ENCODE assay signal across 21 cellular contexts in the genomic region with DNA sequence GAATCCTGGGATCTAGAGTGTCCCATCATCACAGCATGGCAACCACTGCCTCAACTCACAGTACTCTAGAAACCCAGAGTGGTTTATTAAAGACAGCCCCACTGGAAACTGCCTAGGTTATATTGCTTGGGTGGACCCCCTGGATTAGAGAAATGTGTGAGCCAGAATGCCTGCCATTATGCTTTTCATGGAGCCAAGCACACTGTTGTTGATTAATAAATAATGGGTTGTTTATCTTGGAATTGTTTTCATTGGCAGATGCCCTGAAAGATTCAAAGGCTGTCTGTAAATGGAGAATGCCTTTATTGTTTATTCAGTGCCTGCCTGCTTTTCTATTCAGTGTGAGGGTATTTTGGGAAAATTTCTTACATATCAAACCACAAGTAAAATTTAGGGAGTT. TPM values are rescaled to one million over a fixed set of nuclear protein-coding genes. Genes with fewer than 3 reads are reported as not detected.
DNase-seq lines count a peak whose midpoint lies in the region; ATAC-seq, FAIRE-seq and TF ChIP-seq lines count a peak whose summit lies in the region.
"Had no signal": no experiment of that assay in that cellular context is flagged by ENCODE, and none has a peak within 500 bp of the region (broad histone marks: within the 10 kb centered on the region; RNA-seq: fewer than 3 reads in every experiment).

No MANE protein-coding gene starts in this region.

- FAIRE-seq in A549 (lab: Jason Lieb, UNC) = no peak
- FAIRE-seq: TTC549 had no signal

- peaks cover 7% of the 10 kb centered on the region for H3K27me3 Mint-ChIP-seq in endothelial cell (ENCODE audit: unreplicated experiment)

- TF ChIP-seq RAD21 in A549 (conservative IDR thresholded peaks at IDR 0.05 in 1 of 2, IDR thresholded peaks at IDR 0.05 in 1 of 2) = no peak

- peak in 1 of 2 experiments; percentile 51; a peak in 3 of 6 replicates for ATAC-seq in A549
- ATAC-seq in GM21528 (IDR thresholded peaks at IDR 0.05; ENCODE audit: low FRiP score, unreplicated experiment) = no peak
- ATAC-seq in HG03175 (IDR thresholded peaks at IDR 0.05; ENCODE audit: unreplicated experiment) = no peak
- ATAC-seq in GM19023 (IDR thresholded peaks at IDR 0.05; ENCODE audit: unreplicated experiment) = no peak
- no peak for ATAC-seq in GM21367 (IDR thresholded peaks at IDR 0.05; ENCODE audit: unreplicated experiment)
- ATAC-seq: left lung had no signal

- POLR2A ChIA-PET in A549 (lab: Yijun Ruan, JAX) = no interaction called here

- H3K36me3 Mint-ChIP-seq in endothelial cell (ENCODE audit: low read depth, unreplicated experiment) = peaks cover 12% of the 10 kb centered on the region

- TF ChIP-seq CTCF in A549 (IDR thresholded peaks at IDR 0.05) = no peak
- no peak for TF ChIP-seq CTCF in endothelial cell (IDR thresholded peaks at IDR 0.05; ENCODE audit: unreplicated experiment)

- TF ChIP-seq EP300 in A549 (IDR thresholded peaks at IDR 0.05) = no peak

- CTCF ChIA-PET in A549 (lab: Yijun Ruan, JAX) = no interaction called here

- H3K27ac Mint-ChIP-seq in endothelial cell (ENCODE audit: unreplicated experiment) = peak overlapping the region; percentile 53

- no peak for TF ChIP-seq POLR2A in A549 (IDR thresholded peaks at IDR 0.05; ENCODE audit: low read length)

- no peaks in the 10 kb centered on the region for H3K9me3 Mint-ChIP-seq in endothelial cell (ENCODE audit: unreplicated experiment)

- no peak overlapping the region for H3K4me3 ChIP-seq in A549
- H3K4me3 ChIP-seq: adrenal gland, colonic mucosa, left lung, tibial artery had no signal

- no peaks in the 10 kb centered on the region; the same call in 2 of the 3 replicates for H3K9me3 ChIP-seq in A549
- H3K9me3 ChIP-seq: adrenal gland, colonic mucosa had no signal

- peak overlapping the region; percentile 13 for H3K4me3 Mint-ChIP-seq in endothelial cell (ENCODE audit: unreplicated experiment)

- peak overlapping the region in 1 of 2 experiments; percentile 24; a peak in 1 of 6 replicates for H3K27ac ChIP-seq in A549
- H3K27ac ChIP-seq: colonic mucosa, left lung had no signal

- peak overlapping the region; percentile 69 for H3K4me2 ChIP-seq in A549

- DNase-seq in A549 (ENCODE audit: low read depth in 1 of 2, low spot score in 1 of 2) (no peak), LHCN-M2 (ENCODE audit: low read depth) (peak; percentile 31), endothelial cell (ENCODE audit: low spot score) (no peak), middle frontal gyrus (ENCODE audit: extremely low spot score, low spot score) (peak; percentile 43)
- DNase-seq: activated CD4-positive, alpha-beta T cell treated with anti-CD3 and anti-CD28 coated beads, Interleukin-2, amount 50 U/mL, for 48 hours; adrenal gland; colonic mucosa; DMS153; KBM-7; left lung; NCI-H1436 treated with DMSO at 0.1 percent for 48 hours; NCI-H345; OCI-M1; retina; stimulated activated CD4-positive, alpha-beta T cell treated with anti-CD3 and anti-CD28 coated beads, Interleukin-2, amount 100 ng/mL, for 24 hours; tibial artery had no signal

- H3K4me1 ChIP-seq in A549 = peaks cover 39% of the 10 kb centered on the region
- H3K4me1 ChIP-seq: colonic mucosa, left lung had no signal

- H3K4me1 Mint-ChIP-seq in endothelial cell (ENCODE audit: unreplicated experiment) = peaks cover 56% of the 10 kb centered on the region

TF ChIP-seq in A549, 52 proteins besides CTCF, POLR2A, EP300 and RAD21:
- TF ChIP-seq FOXS1 (CRISPR knock-in tag; IDR thresholded peaks at IDR 0.05) (0 out of 2 replicates have a peak, but pooled peaks have one; percentile 29), RFX5 (IDR thresholded peaks at IDR 0.05) (no peak), GATA3 (IDR thresholded peaks at IDR 0.05; ENCODE audit: borderline replicate concordance) (peak; percentile 30; the same call in 1 of the 2 replicates), CBX8 (IDR thresholded peaks at IDR 0.05) (no peak), FOSB (CRISPR knock-in tag; IDR thresholded peaks at IDR 0.05) (no peak)
- TF ChIP-seq, protein P1, sequence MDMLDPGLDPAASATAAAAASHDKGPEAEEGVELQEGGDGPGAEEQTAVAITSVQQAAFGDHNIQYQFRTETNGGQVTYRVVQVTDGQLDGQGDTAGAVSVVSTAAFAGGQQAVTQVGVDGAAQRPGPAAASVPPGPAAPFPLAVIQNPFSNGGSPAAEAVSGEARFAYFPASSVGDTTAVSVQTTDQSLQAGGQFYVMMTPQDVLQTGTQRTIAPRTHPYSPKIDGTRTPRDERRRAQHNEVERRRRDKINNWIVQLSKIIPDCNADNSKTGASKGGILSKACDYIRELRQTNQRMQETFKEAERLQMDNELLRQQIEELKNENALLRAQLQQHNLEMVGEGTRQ (IDR thresholded peaks at IDR 0.05) = no peak
- TF ChIP-seq, protein P2, sequence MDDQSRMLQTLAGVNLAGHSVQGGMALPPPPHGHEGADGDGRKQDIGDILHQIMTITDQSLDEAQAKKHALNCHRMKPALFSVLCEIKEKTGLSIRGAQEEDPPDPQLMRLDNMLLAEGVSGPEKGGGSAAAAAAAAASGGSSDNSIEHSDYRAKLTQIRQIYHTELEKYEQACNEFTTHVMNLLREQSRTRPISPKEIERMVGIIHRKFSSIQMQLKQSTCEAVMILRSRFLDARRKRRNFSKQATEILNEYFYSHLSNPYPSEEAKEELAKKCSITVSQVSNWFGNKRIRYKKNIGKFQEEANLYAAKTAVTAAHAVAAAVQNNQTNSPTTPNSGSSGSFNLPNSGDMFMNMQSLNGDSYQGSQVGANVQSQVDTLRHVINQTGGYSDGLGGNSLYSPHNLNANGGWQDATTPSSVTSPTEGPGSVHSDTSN (IDR thresholded peaks at IDR 0.05) = no peak
TF ChIP-seq in A549: peak in this region for 2.

RNA-seq across cellular contexts. Expression of a gene that starts 52.1 kb away (rescaled TPM):
- polyA plus RNA-seq in A549 (2011; rRNA removed) (59.7 and 96.3 TPM in 2 replicates), A549 (2017; fragmentation: RNase III; extraction: RNeasy Plus Mini Kit Qiagen cat#74134 plus additional on column Dnase treatment) (37.9 to 46.3 TPM (median 44.8 TPM) in 3 replicates)
- 17.3 and 18.2 TPM in 2 replicates for polyA plus RNA-seq in A549 (2012; cell fraction: cytosol; rRNA removed)
- polyA plus RNA-seq in A549 (2012; cell fraction: nucleus; rRNA removed) = 9.6 and 10.5 TPM in 2 replicates
- polyA minus RNA-seq in A549 (2011; rRNA and poly(A)+ RNA removed) = 21.9 and 23.5 TPM in 2 replicates
- total RNA-seq in LHCN-M2 (2014; rRNA removed) (84.0 and 95.9 TPM in 2 replicates), endothelial cell (ENCODE audit: unreplicated experiment) (132 TPM)
- 36.7 TPM for polyA plus RNA-seq in LHCN-M2 (2012)

Comparison
In these comparisons a context has a peak if more than half of its experiments do, and no peak if none do; other contexts are left out.
1. DNase-seq: peak in LHCN-M2 (single experiment) and middle frontal gyrus (single experiment); none in A549 (0 of 2) and endothelial cell (single experiment).